ENCODE assay signal across 21 cellular contexts in the genomic region with DNA sequence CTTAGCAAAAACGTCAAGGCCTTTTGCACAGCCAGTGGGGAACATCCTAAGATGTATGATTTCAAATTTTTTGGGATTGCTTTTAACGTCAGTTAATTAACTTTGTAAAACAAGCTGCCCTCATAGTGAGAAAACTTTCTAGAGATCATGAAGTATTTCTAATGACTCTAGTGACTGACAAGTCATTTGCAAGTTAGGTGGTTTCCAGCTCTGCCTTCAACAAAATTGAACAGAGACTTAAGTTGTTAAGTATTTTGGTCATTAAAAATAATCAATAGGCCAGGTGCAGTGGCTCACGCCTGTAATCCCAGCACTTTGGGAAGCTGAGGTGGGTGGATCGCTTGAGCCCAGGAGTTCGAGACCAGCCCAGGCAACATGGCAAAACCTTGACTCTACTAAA.
"Had no signal": no experiment of that assay in that cellular context is flagged by ENCODE, and none has a peak within 500 bp of the region (broad histone marks: within the 10 kb centered on the region; RNA-seq: fewer than 3 reads in every experiment).

No MANE protein-coding gene starts in this region.

- H3K36me3 Mint-ChIP-seq: mesothelial cell of epicardium; naive B cell; natural killer cell treated with Interleukin-12 subunit alpha and Interleukin-12 subunit beta and Interleukin-15 and Interleukin-18, amount 100 ng/mL, for 72 hours had no signal

- H3K27me3 ChIP-seq: hepatocyte, ovary, right atrium auricular region, right lobe of liver, stomach, testis, thyroid gland, transverse colon, upper lobe of right lung had no signal

- H3K4me3 ChIP-seq: hepatocyte, left ventricle myocardium inferior, lung, ovary, right atrium auricular region, right lobe of liver, smooth muscle cell, stomach, testis, thyroid gland, transverse colon, upper lobe of right lung had no signal

- ATAC-seq: natural killer cell treated with Interleukin-12 subunit alpha and Interleukin-12 subunit beta and Interleukin-15 and Interleukin-18, amount 100 ng/mL, for 72 hours; stimulated activated naive CD8-positive, alpha-beta T cell treated with anti-CD3 and anti-CD28 coated beads, Interleukin-15, Interleukin-2, amounts not matched to agents 100 U/mL and 50 U/mL, for 24 hours; upper lobe of right lung had no signal

- H3K4me3 Mint-ChIP-seq: mesothelial cell of epicardium; natural killer cell treated with Interleukin-12 subunit alpha and Interleukin-12 subunit beta and Interleukin-15 and Interleukin-18, amount 100 ng/mL, for 72 hours had no signal

- H3K4me2 ChIP-seq: hepatocyte, smooth muscle cell had no signal

- H3K36me3 ChIP-seq: left ventricle myocardium inferior, ovary, right atrium auricular region, right lobe of liver, stomach, thyroid gland, transverse colon, upper lobe of right lung had no signal

- DNase-seq: islet precursor cell; left ventricle myocardium inferior; mesendoderm; naive B cell; ovary; right lobe of liver; stimulated activated CD4-positive, alpha-beta T cell treated with anti-CD3 and anti-CD28 coated beads, Interleukin-1b, Interleukin-23, amount 100 ng/mL, for 48 hours; stimulated activated CD4-positive, alpha-beta T cell treated with anti-CD3 and anti-CD28 coated beads, Interleukin-2, amount 100 ng/mL, for 48 hours; stimulated activated naive CD8-positive, alpha-beta T cell treated with anti-CD3 and anti-CD28 coated beads, Interleukin-15, Interleukin-2, amounts not matched to agents 100 U/mL and 50 U/mL, for 24 hours; stomach; testis; thyroid gland; transverse colon; upper lobe of right lung had no signal

- H3K79me2 ChIP-seq: hepatocyte had no signal

- H2AFZ ChIP-seq: hepatocyte had no signal

- H3K27ac ChIP-seq: hepatocyte, left ventricle myocardium inferior, ovary, right atrium auricular region, stomach, testis, thyroid gland, transverse colon, upper lobe of right lung had no signal

- H3K4me1 ChIP-seq: transverse colon had no signal

- H3K9me3 ChIP-seq: left ventricle myocardium inferior, ovary, right atrium auricular region, right lobe of liver, stomach, testis, thyroid gland, transverse colon, upper lobe of right lung had no signal

- H3K27ac Mint-ChIP-seq: naive B cell; natural killer cell treated with Interleukin-12 subunit alpha and Interleukin-12 subunit beta and Interleukin-15 and Interleukin-18, amount 100 ng/mL, for 72 hours; progenitor cell of endocrine pancreas had no signal

- H3K9me3 Mint-ChIP-seq: mesothelial cell of epicardium; naive B cell; natural killer cell treated with Interleukin-12 subunit alpha and Interleukin-12 subunit beta and Interleukin-15 and Interleukin-18, amount 100 ng/mL, for 72 hours had no signal
